In the genomic region with DNA sequence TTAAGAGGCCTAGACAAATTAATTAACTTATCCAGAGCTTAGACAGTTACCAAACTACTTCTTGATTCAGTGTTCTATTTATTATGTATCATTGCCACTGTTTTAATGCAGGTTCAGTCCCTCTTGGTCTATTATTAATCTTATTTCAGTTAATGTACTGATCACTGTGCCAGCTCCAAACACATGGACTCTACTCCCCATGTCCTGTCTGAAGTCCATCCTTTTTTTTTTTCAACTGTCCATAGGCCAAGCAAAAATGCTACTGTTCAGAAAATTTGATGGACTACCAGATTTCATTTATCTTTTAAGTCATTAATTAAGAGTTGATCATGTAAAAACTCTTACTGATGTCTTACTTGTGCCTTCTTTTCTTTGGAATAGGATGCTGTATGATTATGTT, we compare ENCODE assay signal across 25 cellular contexts. TPM values are rescaled to one million over a fixed set of nuclear protein-coding genes. Genes with fewer than 3 reads are reported as not detected.
DNase-seq lines count a peak whose midpoint lies in the region; ATAC-seq, FAIRE-seq and TF ChIP-seq lines count a peak whose summit lies in the region.
"Had no signal": no experiment of that assay in that cellular context is flagged by ENCODE, and none has a peak within 500 bp of the region (broad histone marks: within the 10 kb centered on the region; RNA-seq: fewer than 3 reads in every experiment).

No MANE protein-coding gene starts in this region.

- H3K27me3 ChIP-seq in liver (ENCODE audit: control insufficient read depth in 4 of 4, insufficient read depth in 4 of 4, low read length in 3 of 4) (no peaks in the 10 kb centered on the region), HepG2 (ENCODE audit: control insufficient read depth in 1 of 2, insufficient read depth in 2 of 2, low read length in 2 of 2) (no peaks in the 10 kb centered on the region), small intestine (ENCODE audit: control insufficient read depth in 2 of 2, insufficient read depth in 2 of 2, low read length in 2 of 2) (no peaks in the 10 kb centered on the region), transverse colon (no peaks in the 10 kb centered on the region)
- H3K27me3 ChIP-seq: BE2C; BLaER1 treated with 17β-estradiol and CSF1 and Interleukin-3, amounts not matched to agents 10 nM and 100 nM had no signal

- H3K4me1 ChIP-seq in liver (ENCODE audit: control insufficient read depth in 4 of 4, insufficient read depth in 4 of 4, low read length in 3 of 4) (peaks cover 0 to 16% (median 1%) of the 10 kb centered on the region in 4 donors), HepG2 (ENCODE audit: insufficient read depth, low read length) (no peaks in the 10 kb centered on the region), small intestine (ENCODE audit: control insufficient read depth in 2 of 2, insufficient read depth in 1 of 2, low read depth in 1 of 2, low read length in 1 of 2) (no peaks in the 10 kb centered on the region), transverse colon (peaks cover 0 to 22% (median 6%) of the 10 kb centered on the region in 4 donors)
- H3K4me1 ChIP-seq: A549, BE2C, HAP-1 had no signal

- POLR2A ChIA-PET in HepG2 (lab: Yijun Ruan, JAX) = no interaction called here

- FAIRE-seq in HepG2 (lab: Jason Lieb, UNC) = no peak
- no peak for FAIRE-seq in small intestine (lab: Jason Lieb, UNC)
- FAIRE-seq: A549, D721Med, GM12878, GM19239, H54 had no signal

- peak overlapping the region in 1 of 2 donors; percentile 7 for H3K9ac ChIP-seq in liver (ENCODE audit: low read depth in 1 of 2, low read length in 2 of 2)
- H3K9ac ChIP-seq in HepG2 (ENCODE audit: insufficient read depth, low read depth, low read length) = no peak overlapping the region
- H3K9ac ChIP-seq: BLaER1 treated with 17β-estradiol and CSF1 and Interleukin-3, amounts not matched to agents 10 nM and 100 nM had no signal

- no peak overlapping the region for H3K4me3 ChIP-seq in liver (ENCODE audit: low read depth in 1 of 3, low read length in 3 of 3)
- no peak overlapping the region for H3K4me3 ChIP-seq in HepG2 (replicated peaks in 1 of 3; ENCODE audit: insufficient read depth in 1 of 3, low read depth in 2 of 3, low read length in 3 of 3)
- no peak overlapping the region for H3K4me3 ChIP-seq in small intestine (ENCODE audit: low read depth in 1 of 2, low read length in 2 of 2)
- no peak overlapping the region for H3K4me3 ChIP-seq in transverse colon
- H3K4me3 ChIP-seq: A549; BLaER1 treated with 17β-estradiol and CSF1 and Interleukin-3, amounts not matched to agents 10 nM and 100 nM; GM12878; HAP-1 had no signal

- TF ChIP-seq POLR2A in HepG2 (IDR thresholded peaks at IDR 0.05; ENCODE audit: insufficient read depth in 1 of 2, low read depth in 2 of 2, low read length in 2 of 2) (no peak), transverse colon (IDR thresholded peaks at IDR 0.05) (no peak)

- H3K4me2 ChIP-seq in HepG2 (ENCODE audit: low read depth, low read length) = no peak overlapping the region
- H3K4me2 ChIP-seq: A549; BLaER1 treated with 17β-estradiol and CSF1 and Interleukin-3, amounts not matched to agents 10 nM and 100 nM had no signal

- in situ Hi-C loops in HepG2 (cut with HindIII; ENCODE audit: extremely low pct_ligation_motif_present, low pct_unique_long_range_greater_than_20kb) = no loop called here
- in situ Hi-C loops in transverse colon (cut with MboI; ENCODE audit: low pct_ligation_motif_present in 1 of 4, low pct_unique_long_range_greater_than_20kb in 1 of 4, low sequenced_read_pairs in 3 of 4) = loop anchor here in 1 of 4 donors (25.0 kb wide), 1 partner anchor 133 kb away; a partner anchor contains a TSS

- TF ChIP-seq RAD21 in liver (IDR thresholded peaks at IDR 0.05) (no peak), HepG2 (CRISPR knock-in tag; IDR thresholded peaks at IDR 0.05) (no peak)

- no peak overlapping the region for H2AFZ ChIP-seq in HepG2 (ENCODE audit: low read length)

- CTCF ChIA-PET in HepG2 (lab: Yijun Ruan, JAX; ENCODE audit: low intra/inter-chr PET ratio, low total read pairs) = no interaction called here

- H3K9me3 ChIP-seq in liver (ENCODE audit: control insufficient read depth in 4 of 4, low read length in 3 of 4) (no peaks in the 10 kb centered on the region), HepG2 (ENCODE audit: low read length) (no peaks in the 10 kb centered on the region), small intestine (ENCODE audit: control insufficient read depth, low read depth) (no peaks in the 10 kb centered on the region), transverse colon (no peaks in the 10 kb centered on the region)
- H3K9me3 ChIP-seq: A549; BE2C; BLaER1 treated with 17β-estradiol and CSF1 and Interleukin-3, amounts not matched to agents 10 nM and 100 nM; HAP-1 had no signal

- ATAC-seq in HepG2 = no peak
- ATAC-seq in left lobe of liver = peak; percentile 86
- ATAC-seq: A549 had no signal

- no peaks in the 10 kb centered on the region for H4K20me1 ChIP-seq in HepG2 (ENCODE audit: insufficient read depth, low read length)

- intact Hi-C loops in HepG2 (cut with micrococcal nuclease; ENCODE audit: unreplicated experiment) (no loop called here), transverse colon (cut with DNase I; ENCODE audit: low total_unique reads) (loop anchor here (5.0 kb wide), 1 partner anchor 133 kb away; no protein-coding TSS in a partner anchor)

- TF ChIP-seq EP300 in HepG2 (IDR thresholded peaks at IDR 0.05; ENCODE audit: low read depth in 2 of 2, low read length in 2 of 2) (no peak), HepG2 (CRISPR knock-in tag; IDR thresholded peaks at IDR 0.05; ENCODE audit: borderline replicate concordance) (no peak), transverse colon (IDR thresholded peaks at IDR 0.05; ENCODE audit: low read depth) (no peak)

- H3K36me3 ChIP-seq in liver (ENCODE audit: control insufficient read depth in 4 of 4, insufficient read depth in 3 of 4, low read depth in 1 of 4, low read length in 3 of 4) (peaks cover 0 to 3% (median 0%) of the 10 kb centered on the region in 4 donors), HepG2 (replicated peaks in 1 of 2; ENCODE audit: control insufficient read depth in 1 of 2, insufficient read depth in 2 of 2, low read length in 2 of 2) (peaks cover 0 to 10% of the 10 kb centered on the region in 2 experiments; a peak in 2 of 5 replicates), small intestine (ENCODE audit: control insufficient read depth in 2 of 2, insufficient read depth in 2 of 2, low read length in 2 of 2) (peaks cover 2 to 5% of the 10 kb centered on the region in 2 donors), transverse colon (peaks cover 0 to 6% (median 1%) of the 10 kb centered on the region in 4 donors)

- H3K79me2 ChIP-seq in HepG2 (ENCODE audit: insufficient read depth, low read length) = no peaks in the 10 kb centered on the region

- no TSS peak for BruUV-seq in HepG2 (replicated peaks; lab: Mats Ljungman, UMichigan)

- DNase-seq in HepG2 (ENCODE audit: low spot score) (no peak), left lobe of liver (ENCODE audit: low spot score) (no peak), small intestine (peak; percentile 42), LoVo (ENCODE audit: low spot score) (no peak), transverse colon (no peak)
- DNase-seq: 8988T; ACHN; AML-193; BE2C; CD4-positive, alpha-beta T cell; CD8-positive, alpha-beta memory T cell; DMS 273 treated with DMSO at 0.1 percent for 48 hours; DMS79; EL; GDM1; GOT3; HFFc6 had no signal

- no peak overlapping the region for H3K27ac ChIP-seq in liver (ENCODE audit: low read depth in 1 of 2, low read length in 2 of 2)
- no peak overlapping the region for H3K27ac ChIP-seq in HepG2 (ENCODE audit: extremely low read length, insufficient read depth, low read length)
- no peak overlapping the region for H3K27ac ChIP-seq in small intestine (ENCODE audit: low read depth in 1 of 2, low read length in 1 of 2)
- H3K27ac ChIP-seq in transverse colon = no peak overlapping the region
- H3K27ac ChIP-seq: A549; BLaER1 treated with 17β-estradiol and CSF1 and Interleukin-3, amounts not matched to agents 10 nM and 100 nM had no signal

- no peak for TF ChIP-seq CTCF in liver (IDR thresholded peaks at IDR 0.05; ENCODE audit: low read depth, low read length, missing input control)
- TF ChIP-seq CTCF in HepG2 (CRISPR knock-in tag; IDR thresholded peaks at IDR 0.05) = no peak
- no peak for TF ChIP-seq CTCF in transverse colon (IDR thresholded peaks at IDR 0.05)

TF ChIP-seq in liver, 16 proteins besides CTCF, POLR2A, EP300 and RAD21:
- no peak for TF ChIP-seq SP1 (IDR thresholded peaks at IDR 0.05)
- TF ChIP-seq HNF4G (IDR thresholded peaks at IDR 0.05) = no peak
- peak; percentile 61 to 64 for TF ChIP-seq HNF4A (conservative IDR thresholded peaks at IDR 0.05)

TF ChIP-seq in HepG2, 621 proteins besides CTCF, POLR2A, EP300 and RAD21 (continues in another document):
- TF ChIP-seq SMAD1 (CRISPR knock-in tag; IDR thresholded peaks at IDR 0.05; ENCODE audit: borderline replicate concordance, low read depth) (no peak), CC2D1A (CRISPR knock-in tag; IDR thresholded peaks at IDR 0.05) (no peak), MEIS1 (CRISPR knock-in tag; IDR thresholded peaks at IDR 0.05; ENCODE audit: borderline replicate concordance) (no peak)

RNA-seq across cellular contexts. Expression of a gene that starts 11.9 kb away (rescaled TPM):
- total RNA-seq in liver = 1 to 10 TPM; 5.7 to 8.3 TPM
- 1 to 10 TPM; 3.0 to 4.3 TPM for polyA plus RNA-seq in liver
- 18.9 and 23.7 TPM in 2 replicates for total RNA-seq in HepG2 (2016; rRNA removed; fragmentation: Illumina TruSeq; extraction: Trizol)
- total RNA-seq in HepG2 (2016; cell fraction: cytosol; rRNA removed; fragmentation: Illumina TruSeq; extraction: Trizol; ENCODE audit: low read depth) = 4.0 and 4.8 TPM in 2 replicates
- 18.2 and 21.5 TPM in 2 replicates for total RNA-seq in HepG2 (2016; cell fraction: insoluble cytoplasmic fraction; rRNA removed; fragmentation: Illumina TruSeq; extraction: Trizol)
- 8.3 and 9.4 TPM in 2 replicates for total RNA-seq in HepG2 (2016; cell fraction: membrane; rRNA removed; fragmentation: Illumina TruSeq; extraction: Trizol)
- total RNA-seq in HepG2 (2016; cell fraction: nucleus; rRNA removed; fragmentation: Illumina TruSeq; extraction: Trizol) = 18.8 and 20.7 TPM in 2 replicates
- polyA plus RNA-seq in HepG2 (2011; rRNA removed) = 5.1 and 6.3 TPM in 2 replicates
- 2.7 and 2.9 TPM in 2 replicates for polyA plus RNA-seq in HepG2 (2011; cell fraction: cytosol; rRNA removed)
- 4.1 and 4.3 TPM in 2 replicates for polyA plus RNA-seq in HepG2 (2011; cell fraction: nucleus; rRNA removed)
- polyA plus RNA-seq in HepG2 (2012) = 3.5 and 5.9 TPM in 2 replicates
- polyA plus RNA-seq in HepG2 (2016; cell fraction: cytosol; fragmentation: Illumina TruSeq; extraction: Trizol; ENCODE audit: low read depth) = 1.4 and 1.8 TPM in 2 replicates
- 18.6 and 19.5 TPM in 2 replicates for polyA plus RNA-seq in HepG2 (2016; cell fraction: insoluble cytoplasmic fraction; fragmentation: Illumina TruSeq; extraction: Trizol; ENCODE audit: low read depth)
- 3.6 and 4.0 TPM in 2 replicates for polyA plus RNA-seq in HepG2 (2016; cell fraction: membrane; fragmentation: Illumina TruSeq; extraction: Trizol; ENCODE audit: low read depth)
- polyA plus RNA-seq in HepG2 (2016; cell fraction: nucleus; fragmentation: Illumina TruSeq; extraction: Trizol; ENCODE audit: insufficient read depth, low read depth) = 20.7 and 27.8 TPM in 2 replicates
- 6.2 and 54.4 TPM in 2 replicates for polyA minus RNA-seq in HepG2 (2011; rRNA and poly(A)+ RNA removed; ENCODE audit: low replicate concordance)
- polyA minus RNA-seq in HepG2 (2011; cell fraction: cytosol; rRNA and poly(A)+ RNA removed) = 2.5 and 5.3 TPM in 2 replicates
- 8.5 and 9.9 TPM in 2 replicates for polyA minus RNA-seq in HepG2 (2011; cell fraction: nucleus; rRNA and poly(A)+ RNA removed)
- total RNA-seq in left lobe of liver = 3.0 TPM
- 10 to 100 TPM; 11.1 to 25.9 (median 12.5) TPM for polyA plus RNA-seq in small intestine
- total RNA-seq in transverse colon = 10 to 100 TPM in 3 of 4 donors, 1 to 10 TPM in 1; 7.4 to 29.4 (median 20.6) TPM
